7 cellular contexts compared by ENCODE assay signal in genomic region chr6:95364016-95364604, GRCh38.
DNase-seq lines count a peak whose midpoint lies in the region; ATAC-seq and TF ChIP-seq lines count a peak whose summit lies in the region.

No MANE protein-coding gene starts in this region.

- H3K4me2 ChIP-seq in H9 (ENCODE audit: insufficient read depth, insufficient read length, low read length) (no peak overlapping the region), SU-DHL-6 (ENCODE audit: low read depth, low read length, poor library complexity, severe bottlenecking) (no peak overlapping the region)

- no peaks in the 10 kb centered on the region for H3K9me2 ChIP-seq in SU-DHL-6 (replicated peaks; ENCODE audit: insufficient read depth, low read length)

- ATAC-seq in GM18499 (IDR thresholded peaks at IDR 0.05; ENCODE audit: insufficient read depth, unreplicated experiment), result peak; percentile 92
- ATAC-seq in stimulated activated effector memory CD8-positive, alpha-beta T cell treated with anti-CD3 and anti-CD28 coated beads, Interleukin-12 subunit alpha, Interleukin-12 subunit beta, amount 100 ng/mL, for 72 hours, result no peak

- H3K79me1 ChIP-seq in H9 (ENCODE audit: insufficient read depth, low read depth, low read length, poor library complexity, severe bottlenecking), result no peaks in the 10 kb centered on the region

- no peak overlapping the region for H4K5ac ChIP-seq in H9 (ENCODE audit: insufficient read length, low read depth, low read length)

- WGBS in H9 (ENCODE audit: extremely low coverage, insufficient read length, low lambda C conversion rate), result no CpG with 5 or more reads among the region's 4 CpGs

- H3K4me3 Mint-ChIP-seq in H9, result no peak overlapping the region
- H3K4me3 Mint-ChIP-seq in stimulated activated effector memory CD8-positive, alpha-beta T cell treated with anti-CD3 and anti-CD28 coated beads, Interleukin-12 subunit alpha, Interleukin-12 subunit beta, amount 100 ng/mL, for 72 hours, result no peak overlapping the region

- no peak overlapping the region for H2AK5ac ChIP-seq in H9 (ENCODE audit: insufficient read length, low read length)

- H3K9ac ChIP-seq in H9 (ENCODE audit: extremely low read depth, insufficient read length, low read length), result no peak overlapping the region
- H3K9ac ChIP-seq in SU-DHL-6 (ENCODE audit: low read length), result no peak overlapping the region

- H3K4ac ChIP-seq in H9 (ENCODE audit: low read depth, low read length), result no peak overlapping the region

- H3K4me1 Mint-ChIP-seq in H9, result peaks cover 22 to 24% of the 10 kb centered on the region in 2 experiments
- H3K4me1 Mint-ChIP-seq in stimulated activated effector memory CD8-positive, alpha-beta T cell treated with anti-CD3 and anti-CD28 coated beads, Interleukin-12 subunit alpha, Interleukin-12 subunit beta, amount 100 ng/mL, for 72 hours, result no peaks in the 10 kb centered on the region

- no peak overlapping the region for H2BK12ac ChIP-seq in H9 (ENCODE audit: insufficient read length, low read depth, low read length)

- H3K27ac Mint-ChIP-seq in H9, result no peak overlapping the region
- H3K27ac Mint-ChIP-seq in stimulated activated effector memory CD8-positive, alpha-beta T cell treated with anti-CD3 and anti-CD28 coated beads, Interleukin-12 subunit alpha, Interleukin-12 subunit beta, amount 100 ng/mL, for 72 hours, result no peak overlapping the region

- H3K56ac ChIP-seq in H9 (ENCODE audit: insufficient read length, low read depth, low read length), result no peak overlapping the region

- H3K36me3 Mint-ChIP-seq in H9 (ENCODE audit: insufficient read depth in 1 of 3, low read depth in 3 of 3), result no peaks in the 10 kb centered on the region
- no peaks in the 10 kb centered on the region for H3K36me3 Mint-ChIP-seq in stimulated activated effector memory CD8-positive, alpha-beta T cell treated with anti-CD3 and anti-CD28 coated beads, Interleukin-12 subunit alpha, Interleukin-12 subunit beta, amount 100 ng/mL, for 72 hours

- H3K79me2 ChIP-seq in H9 (ENCODE audit: insufficient read depth, low read length) (no peaks in the 10 kb centered on the region), SU-DHL-6 (ENCODE audit: insufficient read depth, low read length) (no peaks in the 10 kb centered on the region)

- peak; percentile 74 for TF ChIP-seq CTCF in H9 (conservative IDR thresholded peaks at IDR 0.05)
- TF ChIP-seq CTCF in SU-DHL-6 (IDR thresholded peaks at IDR 0.05; ENCODE audit: insufficient read depth, low read length, poor library complexity, severe bottlenecking), result peak; percentile 36

- H2BK20ac ChIP-seq in H9 (ENCODE audit: low read depth, low read length, poor library complexity, severe bottlenecking), result no peak overlapping the region

- no peaks in the 10 kb centered on the region for H3K9me3 ChIP-seq in H9 (ENCODE audit: control insufficient read depth, low read depth, low read length)
- no peaks in the 10 kb centered on the region for H3K9me3 ChIP-seq in SU-DHL-6 (ENCODE audit: insufficient read depth, low read length)

- no peaks in the 10 kb centered on the region for H3K23me2 ChIP-seq in H9 (ENCODE audit: insufficient read length, low read depth, low read length, poor library complexity, severe bottlenecking)

- H2BK5ac ChIP-seq in H9 (ENCODE audit: insufficient read length, low read length), result no peak overlapping the region

- no peaks in the 10 kb centered on the region for H3F3A ChIP-seq in SU-DHL-6 (ENCODE audit: insufficient read depth)

- no peak overlapping the region for H3K4me3 ChIP-seq in SU-DHL-6 (ENCODE audit: insufficient read depth, low read length, poor library complexity, severe bottlenecking)

- no peak overlapping the region for H2AFZ ChIP-seq in H9 (ENCODE audit: low read length)
- H2AFZ ChIP-seq in SU-DHL-6 (ENCODE audit: low read depth, low read length, severe bottlenecking), result no peak overlapping the region

- H3T11ph ChIP-seq in H9 (ENCODE audit: low read length), result no peak overlapping the region

- H3K14ac ChIP-seq in H9 (ENCODE audit: insufficient read depth, low read length), result no peak overlapping the region

- H3K27ac ChIP-seq in H9 (ENCODE audit: insufficient read length, low read depth, low read length) (no peak overlapping the region), SU-DHL-6 (ENCODE audit: low read depth, low read length) (no peak overlapping the region)

- no peak overlapping the region for H3K23ac ChIP-seq in H9 (ENCODE audit: insufficient read length, low read depth, low read length)

- H3K18ac ChIP-seq in H9 (ENCODE audit: insufficient read length, low read depth, low read length), result no peak overlapping the region

- H3K27me3 ChIP-seq in H9 (ENCODE audit: insufficient read depth, low read length) (no peaks in the 10 kb centered on the region), SU-DHL-6 (ENCODE audit: low read length) (no peaks in the 10 kb centered on the region)

- DNase-seq in H9 (no peak), LHCN-M2 (ENCODE audit: low read depth) (peak; percentile 1), kidney tubule cell (ENCODE audit: low spot score) (peak; percentile 22), NCI-H226 (no peak)
- no peak for DNase-seq in stimulated activated effector memory CD8-positive, alpha-beta T cell treated with anti-CD3 and anti-CD28 coated beads, Interleukin-12 subunit alpha, Interleukin-12 subunit beta, amount 100 ng/mL, for 72 hours (ENCODE audit: low spot score in 2 of 2)

- H4K8ac ChIP-seq in H9 (replicated peaks; ENCODE audit: insufficient read length, low read depth, low read length), result no peak overlapping the region

- H4K20me1 ChIP-seq in H9 (ENCODE audit: control insufficient read depth, insufficient read depth, insufficient read length) (no peaks in the 10 kb centered on the region), SU-DHL-6 (ENCODE audit: low read depth, low read length) (no peaks in the 10 kb centered on the region; the same call in 1 of the 2 replicates)

- H3K4me1 ChIP-seq in H9 (ENCODE audit: insufficient read depth, low read length), result peaks cover 9% of the 10 kb centered on the region; the same call in 1 of the 2 replicates

- H4K91ac ChIP-seq in H9 (ENCODE audit: insufficient read length, low read depth, low read length), result no peak overlapping the region

- H3K27me3 Mint-ChIP-seq in H9 (ENCODE audit: low read depth), result no peaks in the 10 kb centered on the region

- no peak overlapping the region for H2BK15ac ChIP-seq in H9 (ENCODE audit: low read depth, low read length)

- H2BK120ac ChIP-seq in H9 (ENCODE audit: low read depth, low read length, poor library complexity, severe bottlenecking), result no peak overlapping the region

- no peaks in the 10 kb centered on the region for H3K36me3 ChIP-seq in SU-DHL-6 (ENCODE audit: low read length)

- H3K9me3 Mint-ChIP-seq in H9, result no peaks in the 10 kb centered on the region
- H3K9me3 Mint-ChIP-seq in stimulated activated effector memory CD8-positive, alpha-beta T cell treated with anti-CD3 and anti-CD28 coated beads, Interleukin-12 subunit alpha, Interleukin-12 subunit beta, amount 100 ng/mL, for 72 hours, result no peaks in the 10 kb centered on the region

Comparison
In these comparisons a context has a peak if more than half of its experiments do, and no peak if none do; other contexts are left out.
1. DNase-seq: peak in LHCN-M2 (single experiment) and kidney tubule cell (single experiment); none in H9 (single experiment), stimulated activated effector memory CD8-positive, alpha-beta T cell treated with anti-CD3 and anti-CD28 coated beads, Interleukin-12 subunit alpha, Interleukin-12 subunit beta, amount 100 ng/mL, for 72 hours (0 of 2) and NCI-H226 (single experiment).